In the genomic region with DNA sequence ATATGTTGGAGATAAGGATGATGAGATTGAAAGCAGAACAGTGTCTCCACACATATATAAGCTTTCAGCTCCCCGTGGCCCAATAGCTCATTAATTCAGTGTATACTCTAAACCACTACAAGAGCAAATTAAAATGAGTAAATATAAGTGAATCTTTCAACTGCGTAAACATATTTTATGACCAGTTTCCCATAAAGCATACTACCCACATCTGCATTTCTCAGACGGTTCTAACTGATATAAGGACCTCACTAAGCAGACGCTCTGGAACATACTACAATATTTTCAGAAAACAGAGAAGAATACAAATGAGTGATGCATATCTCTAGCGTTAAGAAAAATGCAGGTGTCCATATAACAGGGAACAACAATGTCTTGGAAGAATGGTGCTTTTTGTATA, we compare ENCODE assay signal across 1 cellular context.
TF ChIP-seq lines count a peak whose summit lies in the region.

No MANE protein-coding gene starts in this region.

TF ChIP-seq in GM12878, 131 proteins besides CTCF, POLR2A, EP300 and RAD21 (continued from another document):
- TF ChIP-seq CREB1 (IDR thresholded peaks at IDR 0.05; ENCODE audit: low read depth) (no peak), PBX3 (IDR thresholded peaks at IDR 0.05; ENCODE audit: insufficient replicate concordance, low read depth, low read length) (no peak), MXI1 (IDR thresholded peaks at IDR 0.05; ENCODE audit: low read depth, low read length) (no peak), ZNF217 (IDR thresholded peaks at IDR 0.05) (no peak), RFX5 (IDR thresholded peaks at IDR 0.05; ENCODE audit: low read depth, low read length) (no peak), ZNF622 (IDR thresholded peaks at IDR 0.05) (no peak)
- TF ChIP-seq, protein P1, sequence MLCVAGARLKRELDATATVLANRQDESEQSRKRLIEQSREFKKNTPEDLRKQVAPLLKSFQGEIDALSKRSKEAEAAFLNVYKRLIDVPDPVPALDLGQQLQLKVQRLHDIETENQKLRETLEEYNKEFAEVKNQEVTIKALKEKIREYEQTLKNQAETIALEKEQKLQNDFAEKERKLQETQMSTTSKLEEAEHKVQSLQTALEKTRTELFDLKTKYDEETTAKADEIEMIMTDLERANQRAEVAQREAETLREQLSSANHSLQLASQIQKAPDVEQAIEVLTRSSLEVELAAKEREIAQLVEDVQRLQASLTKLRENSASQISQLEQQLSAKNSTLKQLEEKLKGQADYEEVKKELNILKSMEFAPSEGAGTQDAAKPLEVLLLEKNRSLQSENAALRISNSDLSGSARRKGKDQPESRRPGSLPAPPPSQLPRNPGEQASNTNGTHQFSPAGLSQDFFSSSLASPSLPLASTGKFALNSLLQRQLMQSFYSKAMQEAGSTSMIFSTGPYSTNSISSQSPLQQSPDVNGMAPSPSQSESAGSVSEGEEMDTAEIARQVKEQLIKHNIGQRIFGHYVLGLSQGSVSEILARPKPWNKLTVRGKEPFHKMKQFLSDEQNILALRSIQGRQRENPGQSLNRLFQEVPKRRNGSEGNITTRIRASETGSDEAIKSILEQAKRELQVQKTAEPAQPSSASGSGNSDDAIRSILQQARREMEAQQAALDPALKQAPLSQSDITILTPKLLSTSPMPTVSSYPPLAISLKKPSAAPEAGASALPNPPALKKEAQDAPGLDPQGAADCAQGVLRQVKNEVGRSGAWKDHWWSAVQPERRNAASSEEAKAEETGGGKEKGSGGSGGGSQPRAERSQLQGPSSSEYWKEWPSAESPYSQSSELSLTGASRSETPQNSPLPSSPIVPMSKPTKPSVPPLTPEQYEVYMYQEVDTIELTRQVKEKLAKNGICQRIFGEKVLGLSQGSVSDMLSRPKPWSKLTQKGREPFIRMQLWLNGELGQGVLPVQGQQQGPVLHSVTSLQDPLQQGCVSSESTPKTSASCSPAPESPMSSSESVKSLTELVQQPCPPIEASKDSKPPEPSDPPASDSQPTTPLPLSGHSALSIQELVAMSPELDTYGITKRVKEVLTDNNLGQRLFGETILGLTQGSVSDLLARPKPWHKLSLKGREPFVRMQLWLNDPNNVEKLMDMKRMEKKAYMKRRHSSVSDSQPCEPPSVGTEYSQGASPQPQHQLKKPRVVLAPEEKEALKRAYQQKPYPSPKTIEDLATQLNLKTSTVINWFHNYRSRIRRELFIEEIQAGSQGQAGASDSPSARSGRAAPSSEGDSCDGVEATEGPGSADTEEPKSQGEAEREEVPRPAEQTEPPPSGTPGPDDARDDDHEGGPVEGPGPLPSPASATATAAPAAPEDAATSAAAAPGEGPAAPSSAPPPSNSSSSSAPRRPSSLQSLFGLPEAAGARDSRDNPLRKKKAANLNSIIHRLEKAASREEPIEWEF (IDR thresholded peaks at IDR 0.05; ENCODE audit: insufficient replicate concordance, low read depth, low read length): no peak
- TF ChIP-seq, protein P2, sequence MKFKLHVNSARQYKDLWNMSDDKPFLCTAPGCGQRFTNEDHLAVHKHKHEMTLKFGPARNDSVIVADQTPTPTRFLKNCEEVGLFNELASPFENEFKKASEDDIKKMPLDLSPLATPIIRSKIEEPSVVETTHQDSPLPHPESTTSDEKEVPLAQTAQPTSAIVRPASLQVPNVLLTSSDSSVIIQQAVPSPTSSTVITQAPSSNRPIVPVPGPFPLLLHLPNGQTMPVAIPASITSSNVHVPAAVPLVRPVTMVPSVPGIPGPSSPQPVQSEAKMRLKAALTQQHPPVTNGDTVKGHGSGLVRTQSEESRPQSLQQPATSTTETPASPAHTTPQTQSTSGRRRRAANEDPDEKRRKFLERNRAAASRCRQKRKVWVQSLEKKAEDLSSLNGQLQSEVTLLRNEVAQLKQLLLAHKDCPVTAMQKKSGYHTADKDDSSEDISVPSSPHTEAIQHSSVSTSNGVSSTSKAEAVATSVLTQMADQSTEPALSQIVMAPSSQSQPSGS (IDR thresholded peaks at IDR 0.05; ENCODE audit: low read length): no peak
